ENCODE assay signal across 8 cellular contexts in genomic region chr17:5592382-5592781, GRCh38. TPM values are rescaled to one million over a fixed set of nuclear protein-coding genes. Genes with fewer than 3 reads are reported as not detected.
A peak's percentile ranks its signal among the peaks of the same experiment; 100 is the strongest.
DNase-seq lines count a peak whose midpoint lies in the region; ATAC-seq and TF ChIP-seq lines count a peak whose summit lies in the region.

No MANE protein-coding gene starts in this region.

- no peaks in the 10 kb centered on the region for H3K36me3 Mint-ChIP-seq in CD4-positive, alpha-beta memory T cell
- no peaks in the 10 kb centered on the region for H3K36me3 Mint-ChIP-seq in nephron (ENCODE audit: low read depth)

- peaks cover 14 to 21% of the 10 kb centered on the region in 2 donors for H3K27me3 Mint-ChIP-seq in CD4-positive, alpha-beta memory T cell
- H3K27me3 Mint-ChIP-seq in nephron (ENCODE audit: low read depth): peaks cover 31% of the 10 kb centered on the region

- H3K27me3 ChIP-seq in CD4-positive, alpha-beta memory T cell (ENCODE audit: insufficient read depth, low read length): no peaks in the 10 kb centered on the region
- peaks cover 2% of the 10 kb centered on the region; the same call in 1 of the 2 replicates for H3K27me3 ChIP-seq in Panc1 (ENCODE audit: control insufficient read depth, insufficient read depth, low read length)

- DNase-seq in CD4-positive, alpha-beta memory T cell: peak in 4 of 5 donors; percentile 38 to 47 (median 42)
- no peak for DNase-seq in Panc1 (ENCODE audit: low read depth, low spot score)
- peak; percentile 61 for DNase-seq in epithelial cell of esophagus (ENCODE audit: low read depth)
- DNase-seq in activated CD8-positive, alpha-beta memory T cell treated with anti-CD3 and anti-CD28 coated beads, Interleukin-2, amount 50 U/mL, for 4 hours: no peak
- no peak for DNase-seq in stimulated activated CD4-positive, alpha-beta T cell treated with anti-CD3 and anti-CD28 coated beads, Interleukin-12 subunit alpha, Interleukin-12 subunit beta, amount 100 ng/mL, for 4 hours

- H3K9me3 ChIP-seq in CD4-positive, alpha-beta memory T cell (ENCODE audit: control insufficient read depth in 1 of 2, low read length in 2 of 2): no peaks in the 10 kb centered on the region
- H3K9me3 ChIP-seq in Panc1 (ENCODE audit: control insufficient read depth, insufficient read depth, low read depth, low read length): no peaks in the 10 kb centered on the region

- H3K36me3 ChIP-seq in CD4-positive, alpha-beta memory T cell (ENCODE audit: insufficient read depth, low read length): no peaks in the 10 kb centered on the region
- H3K36me3 ChIP-seq in Panc1 (ENCODE audit: control insufficient read depth, insufficient read depth, low read length): no peaks in the 10 kb centered on the region

- H3K4me3 Mint-ChIP-seq in CD4-positive, alpha-beta memory T cell: no peak overlapping the region
- no peak overlapping the region for H3K4me3 Mint-ChIP-seq in nephron

- ATAC-seq in Panc1 (peak; percentile 76; the same call in 1 of the 2 replicates), HG02840 (IDR thresholded peaks at IDR 0.05; ENCODE audit: low FRiP score, unreplicated experiment) (no peak)

- H3K9me3 Mint-ChIP-seq in CD4-positive, alpha-beta memory T cell: no peaks in the 10 kb centered on the region
- no peaks in the 10 kb centered on the region for H3K9me3 Mint-ChIP-seq in nephron

- in situ Hi-C loops in Panc1 (cut with HindIII; ENCODE audit: low pct_unique_long_range_greater_than_20kb, low sequenced_read_pairs): no loop called here

- peaks cover 1% of the 10 kb centered on the region for H3K4me1 ChIP-seq in CD4-positive, alpha-beta memory T cell (ENCODE audit: insufficient read depth, low read length)
- H3K4me1 ChIP-seq in Panc1 (ENCODE audit: control insufficient read depth, insufficient read depth, low read length): no peaks in the 10 kb centered on the region

- H3K4me1 Mint-ChIP-seq in CD4-positive, alpha-beta memory T cell: peaks cover under 1 to 8% (median 2%) of the 10 kb centered on the region in 4 donors
- H3K4me1 Mint-ChIP-seq in nephron: peaks cover 1% of the 10 kb centered on the region

- BruUV-seq in Panc1 (replicated peaks; lab: Mats Ljungman, UMichigan): no TSS peak

- TF ChIP-seq CTCF in Panc1 (IDR thresholded peaks at IDR 0.05): peak; percentile 73
- peak; percentile 38 for TF ChIP-seq CTCF in epithelial cell of esophagus (IDR thresholded peaks at IDR 0.05; ENCODE audit: insufficient read depth, low read depth, low read length, missing control alignments)
- peak; percentile 55 to 67 (median 58) for TF ChIP-seq CTCF in nephron (IDR thresholded peaks at IDR 0.05; ENCODE audit: unreplicated experiment in 3 of 3)

- POLR2A ChIA-PET in CD4-positive, alpha-beta memory T cell (lab: Charles Lee; ENCODE audit: partially characterized antibody): interaction anchor here (1.7 kb wide), 1 partner anchor 830 kb away, joined by 11 read pairs; no protein-coding TSS in a partner anchor
- POLR2A ChIA-PET in Panc1 (lab: Charles Lee): no interaction called here

- intact Hi-C loops in CD4-positive, alpha-beta memory T cell (cut with micrococcal nuclease): loop anchor here (1.0 kb wide), 2 partner anchors 830 to 844 kb away; no protein-coding TSS in a partner anchor
- intact Hi-C loops in Panc1 (cut with micrococcal nuclease; ENCODE audit: unreplicated experiment): no loop called here

- H3K27ac Mint-ChIP-seq in CD4-positive, alpha-beta memory T cell: no peak overlapping the region
- H3K27ac Mint-ChIP-seq in nephron: no peak overlapping the region

- H3K4me3 ChIP-seq in CD4-positive, alpha-beta memory T cell (ENCODE audit: low read length in 2 of 2): no peak overlapping the region
- H3K4me3 ChIP-seq in Panc1 (ENCODE audit: low read depth in 2 of 2, low read length in 2 of 2) (no peak overlapping the region), epithelial cell of esophagus (ENCODE audit: low read length) (no peak overlapping the region)

- no peak for TF ChIP-seq EP300 in Ishikawa (IDR thresholded peaks at IDR 0.05; ENCODE audit: borderline replicate concordance)

- peak; percentile 59 for TF ChIP-seq RAD21 in Ishikawa (IDR thresholded peaks at IDR 0.05; ENCODE audit: low read depth)

- no peak overlapping the region for H3K27ac ChIP-seq in CD4-positive, alpha-beta memory T cell (ENCODE audit: low read depth, low read length)
- H3K27ac ChIP-seq in Panc1 (ENCODE audit: low read length): no peak overlapping the region

- CTCF ChIA-PET in CD4-positive, alpha-beta memory T cell (lab: Charles Lee; ENCODE audit: partially characterized antibody): interaction anchor here (0.8 to 6.9 kb wide), 21 partner anchors 9 to 850 kb away, joined by 3 to 59 read pairs (median 4); partner anchors contain the start of gene AIPL1
- CTCF ChIA-PET in Panc1 (lab: Charles Lee): interaction anchor here (0.6 to 1.0 kb wide), 2 partner anchors 727 to 820 kb away, joined by 3 read pairs; no protein-coding TSS in a partner anchor

TF ChIP-seq in Ishikawa, 13 proteins besides CTCF, POLR2A, EP300 and RAD21:
- TF ChIP-seq NFIC (IDR thresholded peaks at IDR 0.05) (no peak), YY1 (IDR thresholded peaks at IDR 0.05; ENCODE audit: low read depth) (no peak), MAX (IDR thresholded peaks at IDR 0.05) (no peak), ZBTB7A (IDR thresholded peaks at IDR 0.05; ENCODE audit: low read depth) (no peak), TEAD4 (IDR thresholded peaks at IDR 0.05) (no peak), REST (IDR thresholded peaks at IDR 0.05; ENCODE audit: low read depth) (no peak), EGR1 (IDR thresholded peaks at IDR 0.05) (no peak), TAF1 (IDR thresholded peaks at IDR 0.05; ENCODE audit: low read depth) (no peak), USF1 (IDR thresholded peaks at IDR 0.05) (no peak), CREB1 (IDR thresholded peaks at IDR 0.05; ENCODE audit: low read depth) (no peak), FOXM1 (IDR thresholded peaks at IDR 0.05; ENCODE audit: borderline replicate concordance, low read depth) (no peak), TCF12 (IDR thresholded peaks at IDR 0.05; ENCODE audit: low read depth) (no peak), CEBPB (IDR thresholded peaks at IDR 0.05) (no peak)
TF ChIP-seq in Ishikawa: peak in this region for 0.

RNA-seq across cellular contexts. Expression of gene NLRP1, which starts 8.1 kb away (rescaled TPM):
- 100 to 1,000 TPM; 280 to 292 TPM for total RNA-seq in CD4-positive, alpha-beta memory T cell
- polyA plus RNA-seq in CD4-positive, alpha-beta memory T cell: 10 to 100 TPM in 1 of 2 donors, 1 to 10 TPM in 1; 9.7 to 41.0 TPM
- 0.57 TPM for total RNA-seq in Panc1 (2021; ENCODE audit: unreplicated experiment)
- polyA plus RNA-seq in Panc1 (2012; ENCODE audit: insufficient read length): 0.28 TPM

Comparison
In these comparisons a context has a peak if more than half of its experiments do, and no peak if none do; other contexts are left out.
1. DNase-seq: peak in CD4-positive, alpha-beta memory T cell (4 of 5) and epithelial cell of esophagus (single experiment); none in Panc1 (single experiment), activated CD8-positive, alpha-beta memory T cell treated with anti-CD3 and anti-CD28 coated beads, Interleukin-2, amount 50 U/mL, for 4 hours (single experiment) and stimulated activated CD4-positive, alpha-beta T cell treated with anti-CD3 and anti-CD28 coated beads, Interleukin-12 subunit alpha, Interleukin-12 subunit beta, amount 100 ng/mL, for 4 hours (single experiment).
2. RNA of gene NLRP1, which starts 8.1 kb away (total RNA-seq): 280 to 292 TPM in CD4-positive, alpha-beta memory T cell; 0.57 TPM in Panc1 (single experiment); every median in the first group is over 100 times any median in the second.
3. Peak in every context shown above with its lines, with median percentiles within 50 percentile points of each other: CTCF ChIP-seq.